10 cellular contexts compared by ENCODE assay signal in genomic region chr1:26197813-26198212, GRCh38. TPM values are rescaled to one million over a fixed set of nuclear protein-coding genes. Genes with fewer than 3 reads are reported as not detected.
"Had no signal": no experiment of that assay in that cellular context is flagged by ENCODE, and none has a peak within 500 bp of the region (broad histone marks: within the 10 kb centered on the region; RNA-seq: fewer than 3 reads in every experiment).

No MANE protein-coding gene starts in this region.

- H3K4me2 ChIP-seq: KMS-11 had no signal

- ATAC-seq: HepG2 had no signal

- FAIRE-seq: HepG2, HTR-8/SVneo had no signal

- H3K27ac ChIP-seq: HL-60, KMS-11 had no signal

- DNase-seq: IMR-90, KBM-7, KG1 had no signal

- H3K9ac ChIP-seq: KMS-11 had no signal

RNA-seq across cellular contexts. Expression of gene CATSPER4, which starts 7.4 kb away (rescaled TPM):
- total RNA-seq: HepG2, HT-29, HT1080, IMR-90 had no signal
- polyA plus RNA-seq: HepG2, IgD-negative memory B cell, IMR-90 had no signal

RNA-seq across cellular contexts. Expression of gene CNKSR1, which starts 20.5 kb away (rescaled TPM):
- total RNA-seq: IMR-90 had no signal

RNA-seq across cellular contexts. Expression of gene ZNF593OS, which starts 26.2 kb away (rescaled TPM):
- total RNA-seq: HepG2, HT1080, IMR-90 had no signal
- polyA plus RNA-seq: HepG2, IMR-90 had no signal

RNA-seq across cellular contexts. Expression of gene C1orf232, which starts 29.1 kb away (rescaled TPM):
- total RNA-seq: HepG2, HT-29, HT1080, IMR-90 had no signal
- polyA plus RNA-seq: HepG2, IgD-negative memory B cell, IMR-90 had no signal
